ENCODE assay signal across 8 cellular contexts in genomic region chr14:68607081-68607851, GRCh38.
A peak's percentile ranks its signal among the peaks of the same experiment; 100 is the strongest.
DNase-seq lines count a peak whose midpoint lies in the region; ATAC-seq, FAIRE-seq and TF ChIP-seq lines count a peak whose summit lies in the region.
"Had no signal": no experiment of that assay in that cellular context is flagged by ENCODE, and none has a peak within 500 bp of the region (broad histone marks: within the 10 kb centered on the region; RNA-seq: fewer than 3 reads in every experiment).

No MANE protein-coding gene starts in this region.

- H4K20me1 ChIP-seq in Loucy (ENCODE audit: insufficient read depth, low read length, poor library complexity, severe bottlenecking) = no peaks in the 10 kb centered on the region
- H4K20me1 ChIP-seq in astrocyte (ENCODE audit: insufficient read depth, low read length) = no peaks in the 10 kb centered on the region
- H4K20me1 ChIP-seq in HepG2 (ENCODE audit: insufficient read depth, low read length) = no peaks in the 10 kb centered on the region

- peaks cover 5% of the 10 kb centered on the region for H3K36me3 Mint-ChIP-seq in astrocyte (ENCODE audit: low read depth, unreplicated experiment)

- no peak for FAIRE-seq in astrocyte (lab: Jason Lieb, UNC)
- FAIRE-seq in HepG2 (lab: Jason Lieb, UNC) = peak; percentile 28

- 0 out of 4 replicates have a peak, but pooled peaks of 1 of the 2 experiments have one; percentile 25 for TF ChIP-seq POLR2A in HepG2 (IDR thresholded peaks at IDR 0.05; ENCODE audit: insufficient read depth in 1 of 2, low read depth in 2 of 2, low read length in 2 of 2)

- intact Hi-C loops in HepG2 (cut with micrococcal nuclease; ENCODE audit: unreplicated experiment) = loop anchor here (10.0 kb wide), 1 partner anchor 352 kb away; no protein-coding TSS in a partner anchor

- peak; percentile 76 for ATAC-seq in HepG2
- no peak for ATAC-seq in GM21528 (IDR thresholded peaks at IDR 0.05; ENCODE audit: low FRiP score, unreplicated experiment)
- ATAC-seq in GM21576 (IDR thresholded peaks at IDR 0.05; ENCODE audit: unreplicated experiment) = no peak

- H3K9me3 ChIP-seq in Loucy (ENCODE audit: insufficient read depth, low read depth, low read length) (no peaks in the 10 kb centered on the region), astrocyte (ENCODE audit: insufficient read depth, low read depth, low read length) (peaks cover 2% of the 10 kb centered on the region), HepG2 (ENCODE audit: low read length) (no peaks in the 10 kb centered on the region)
- H3K9me3 ChIP-seq: thoracic aorta had no signal

- no peak for DNase-seq in astrocyte (ENCODE audit: low read depth)
- peak; percentile 68 for DNase-seq in HepG2 (ENCODE audit: low spot score)
- DNase-seq in substantia nigra (lab: John Stamatoyannopoulos, UW) = peak in 2 of 49 donors; percentile 26 to 35
- DNase-seq in stimulated activated CD4-positive, alpha-beta T cell treated with anti-CD3 and anti-CD28 coated beads, Interleukin-4, amount 100 ng/mL, for 24 hours = no peak

- H3K4me3 Mint-ChIP-seq in astrocyte (ENCODE audit: unreplicated experiment) = no peak overlapping the region

- peak in 1 of 2 experiments; percentile 73; a peak in 2 of 4 replicates for TF ChIP-seq EP300 in HepG2 (IDR thresholded peaks at IDR 0.05; ENCODE audit: low read depth in 2 of 2, low read length in 2 of 2)
- TF ChIP-seq EP300 in HepG2 (CRISPR knock-in tag; IDR thresholded peaks at IDR 0.05; ENCODE audit: borderline replicate concordance) = peak; percentile 62

- H3K27me3 ChIP-seq in Loucy (ENCODE audit: insufficient read depth, low read length, poor library complexity, severe bottlenecking) = no peaks in the 10 kb centered on the region
- no peaks in the 10 kb centered on the region for H3K27me3 ChIP-seq in astrocyte (ENCODE audit: insufficient read depth, low read length)
- H3K27me3 ChIP-seq in HepG2 (ENCODE audit: control insufficient read depth in 1 of 2, insufficient read depth in 2 of 2, low read length in 2 of 2) = no peaks in the 10 kb centered on the region

- H2AFZ ChIP-seq in Loucy (ENCODE audit: low read length) (no peak overlapping the region), astrocyte (ENCODE audit: low read depth, low read length) (peak overlapping the region; percentile 53), HepG2 (ENCODE audit: low read length) (no peak overlapping the region)

- H3F3A ChIP-seq in Loucy (ENCODE audit: low read depth) = no peaks in the 10 kb centered on the region

- H3K27ac Mint-ChIP-seq in astrocyte (ENCODE audit: unreplicated experiment) = no peak overlapping the region

- H3K4me1 ChIP-seq in Loucy (ENCODE audit: insufficient read depth, low read length, poor library complexity, severe bottlenecking) (peaks cover 28% of the 10 kb centered on the region), astrocyte (ENCODE audit: insufficient read depth, low read length) (peaks cover 8% of the 10 kb centered on the region), HepG2 (ENCODE audit: insufficient read depth, low read length) (peaks cover 84% of the 10 kb centered on the region)

- H3K9ac ChIP-seq in Loucy (ENCODE audit: low read depth, low read length, poor library complexity, severe bottlenecking) (peak overlapping the region; percentile 24), astrocyte (ENCODE audit: low read length) (no peak overlapping the region), HepG2 (ENCODE audit: insufficient read depth, low read depth, low read length) (peak overlapping the region; percentile 42; the same call in 1 of the 2 replicates)

- POLR2A ChIA-PET in HepG2 (lab: Yijun Ruan, JAX) = interaction anchor here (0.8 to 2.9 kb wide), 16 partner anchors 9 to 215 kb away, joined by 3 to 42 read pairs (median 5); partner anchors contain the start of gene ZFP36L1

- H3K79me2 ChIP-seq in Loucy (ENCODE audit: insufficient read depth, low read length) = no peaks in the 10 kb centered on the region
- no peaks in the 10 kb centered on the region for H3K79me2 ChIP-seq in astrocyte (ENCODE audit: insufficient read depth, low read length)
- H3K79me2 ChIP-seq in HepG2 (ENCODE audit: insufficient read depth, low read length) = no peaks in the 10 kb centered on the region

- TF ChIP-seq CTCF in Loucy (conservative IDR thresholded peaks at IDR 0.05; ENCODE audit: low read length) = no peak
- TF ChIP-seq CTCF in astrocyte (IDR thresholded peaks at IDR 0.05; ENCODE audit: insufficient read depth, low read depth, low read length) = no peak
- peak; percentile 18; the same call in 1 of the 2 replicates for TF ChIP-seq CTCF in HepG2 (CRISPR knock-in tag; IDR thresholded peaks at IDR 0.05)

- no peaks in the 10 kb centered on the region for H3K27me3 Mint-ChIP-seq in astrocyte (ENCODE audit: low read depth, unreplicated experiment)

- no peaks in the 10 kb centered on the region for H3K9me2 ChIP-seq in Loucy (replicated peaks; ENCODE audit: low read depth, low read length)

- in situ Hi-C loops in HepG2 (cut with HindIII; ENCODE audit: extremely low pct_ligation_motif_present, low pct_unique_long_range_greater_than_20kb) = no loop called here

- no TSS peak for BruUV-seq in HepG2 (replicated peaks; lab: Mats Ljungman, UMichigan)

- H3K4me2 ChIP-seq in Loucy (ENCODE audit: low read depth, low read length, poor library complexity, severe bottlenecking) (no peak overlapping the region), astrocyte (ENCODE audit: low read length) (peak overlapping the region; percentile 25), HepG2 (ENCODE audit: low read depth, low read length) (peak overlapping the region; percentile 79)

- no peak for TF ChIP-seq RAD21 in HepG2 (CRISPR knock-in tag; IDR thresholded peaks at IDR 0.05)

- no peaks in the 10 kb centered on the region for H3K36me3 ChIP-seq in Loucy (ENCODE audit: insufficient read depth, low read length)
- H3K36me3 ChIP-seq in astrocyte (ENCODE audit: insufficient read depth, low read length) = no peaks in the 10 kb centered on the region
- H3K36me3 ChIP-seq in HepG2 (replicated peaks in 1 of 2; ENCODE audit: control insufficient read depth in 1 of 2, insufficient read depth in 2 of 2, low read length in 2 of 2) = no peaks in the 10 kb centered on the region
- H3K36me3 ChIP-seq: thoracic aorta had no signal

- H3K27ac ChIP-seq in astrocyte (ENCODE audit: low read depth, low read length) (no peak overlapping the region), HepG2 (ENCODE audit: extremely low read length, insufficient read depth, low read length) (peak overlapping the region; percentile 59), substantia nigra (ENCODE audit: low read depth, low read length, poor library complexity, severe bottlenecking) (peak overlapping the region; percentile 40)

- peaks cover 13% of the 10 kb centered on the region for H3K9me3 Mint-ChIP-seq in astrocyte (ENCODE audit: unreplicated experiment)

- H3K4me1 Mint-ChIP-seq in astrocyte (ENCODE audit: low read depth, unreplicated experiment) = peaks cover 5% of the 10 kb centered on the region

- WGBS in HepG2 (ENCODE audit: low lambda C conversion rate) = 4% methylated on average over 16 of the region's 16 CpGs

- CTCF ChIA-PET in HepG2 (lab: Yijun Ruan, JAX; ENCODE audit: low intra/inter-chr PET ratio, low total read pairs) = no interaction called here

- H3K4me3 ChIP-seq in Loucy (ENCODE audit: low read length, poor library complexity, severe bottlenecking) (no peak overlapping the region), astrocyte (ENCODE audit: insufficient read depth, low read depth, low read length) (no peak overlapping the region), HepG2 (replicated peaks in 1 of 3; ENCODE audit: insufficient read depth in 1 of 3, low read depth in 2 of 3, low read length in 3 of 3) (peak overlapping the region in 1 of 3 experiments; percentile 55; a peak in 3 of 6 replicates)
- H3K4me3 ChIP-seq: thoracic aorta had no signal

TF ChIP-seq in HepG2, 621 proteins besides CTCF, POLR2A, EP300 and RAD21 (continues in another document):
- TF ChIP-seq SOX13 (IDR thresholded peaks at IDR 0.05) (0 out of 2 replicates have a peak, but pooled peaks have one; percentile 27), SOX13 (CRISPR knock-in tag; conservative IDR thresholded peaks at IDR 0.05 in 1 of 2, IDR thresholded peaks at IDR 0.05 in 1 of 2) (peak in 1 of 2 experiments; percentile 64; a peak in 2 of 4 replicates), SUZ12 (IDR thresholded peaks at IDR 0.05; ENCODE audit: low read depth, low read length) (no peak), PHF21A (CRISPR knock-in tag; IDR thresholded peaks at IDR 0.05) (peak; percentile 84), ZNF263 (CRISPR knock-in tag; IDR thresholded peaks at IDR 0.05) (peak; percentile 68), REL (CRISPR knock-in tag; conservative IDR thresholded peaks at IDR 0.05) (no peak), FOXA1 (IDR thresholded peaks at IDR 0.05) (no peak), FOXA1 (CRISPR knock-in tag; IDR thresholded peaks at IDR 0.05) (peak; percentile 90), TMF1 (CRISPR knock-in tag; IDR thresholded peaks at IDR 0.05; ENCODE audit: low read depth) (no peak), ZNF282 (IDR thresholded peaks at IDR 0.05; ENCODE audit: partially characterized antibody) (no peak), IKZF4 (CRISPR knock-in tag; IDR thresholded peaks at IDR 0.05; ENCODE audit: borderline replicate concordance, low read depth, not compliant biosample characterization) (no peak), SMAD9 (CRISPR knock-in tag; IDR thresholded peaks at IDR 0.05) (no peak), ARNTL (CRISPR knock-in tag; IDR thresholded peaks at IDR 0.05) (peak; percentile 60; the same call in 1 of the 2 replicates), BRF2 (CRISPR knock-in tag; IDR thresholded peaks at IDR 0.05) (no peak), ZNF451 (CRISPR knock-in tag; IDR thresholded peaks at IDR 0.05) (no peak)
